In genomic region chr19:33430674-33431277, GRCh38 we compare ENCODE assay signal across 8 cellular contexts. TPM values are rescaled to one million over a fixed set of nuclear protein-coding genes. Genes with fewer than 3 reads are reported as not detected.
DNase-seq lines count a peak whose midpoint lies in the region; ATAC-seq and TF ChIP-seq lines count a peak whose summit lies in the region.

No MANE protein-coding gene starts in this region.

- peak; percentile 92 for TF ChIP-seq CTCF in BJ (IDR thresholded peaks at IDR 0.05; ENCODE audit: insufficient read depth, low read depth, low read length)

- POLR2A ChIA-PET in BJ (lab: Charles Lee) = no interaction called here

- H3K36me3 ChIP-seq in BJ (ENCODE audit: control insufficient read depth, insufficient read depth, low read length) = no peaks in the 10 kb centered on the region

- H3K27me3 ChIP-seq in BJ (ENCODE audit: control insufficient read depth, insufficient read depth, low read length) = no peaks in the 10 kb centered on the region

- no peak for DNase-seq in BJ (ENCODE audit: low read depth)
- peak; percentile 69 for DNase-seq in H4 (ENCODE audit: low spot score)
- peak; percentile 99 for DNase-seq in NCI-H2227 treated with DMSO at 0.1 percent for 48 hours (lab: John Stamatoyannopoulos, UW)
- DNase-seq in central memory CD4-positive, alpha-beta T cell = peak; percentile 53
- DNase-seq in left kidney (ENCODE audit: low read depth, low spot score) = peak; percentile 88
- peak; percentile 29 to 62 for DNase-seq in stimulated activated CD4-positive, alpha-beta T cell treated with anti-CD3 and anti-CD28 coated beads, Interleukin-4, amount 100 ng/mL, for 4 hours

- ATAC-seq in activated CD4-positive, CD25-positive, alpha-beta regulatory T cell treated with anti-CD3 and anti-CD28 coated beads, Interleukin-2, amount 50 U/mL, for 24 hours = peak; percentile 71 to 80
- ATAC-seq in GM18873 (IDR thresholded peaks at IDR 0.05; ENCODE audit: low FRiP score, unreplicated experiment) = no peak

- no peak overlapping the region for H3K4me3 ChIP-seq in BJ (ENCODE audit: low read depth, low read length)

- CTCF ChIA-PET in BJ (lab: Yijun Ruan, JAX) = interaction anchor here (0.6 to 4.9 kb wide), 23 partner anchors 9 to 364 kb away, joined by 3 to 125 read pairs (median 4); partner anchors contain the start of gene PEPD

RNA-seq across cellular contexts. Expression of gene CEBPG, which starts 57.3 kb away (rescaled TPM):
- polyA plus RNA-seq in BJ (2011; rRNA removed) = 16.0 and 29.4 TPM in 2 replicates
- polyA minus RNA-seq in BJ (2011; rRNA and poly(A)+ RNA removed) = 15.3 and 17.9 TPM in 2 replicates
- 36.4 and 38.3 TPM in 2 replicates for total RNA-seq in H4 (2014; rRNA removed; shearing (Covaris generic))
